Comparison of ENCODE assay signal across 1 cellular context in the genomic region with DNA sequence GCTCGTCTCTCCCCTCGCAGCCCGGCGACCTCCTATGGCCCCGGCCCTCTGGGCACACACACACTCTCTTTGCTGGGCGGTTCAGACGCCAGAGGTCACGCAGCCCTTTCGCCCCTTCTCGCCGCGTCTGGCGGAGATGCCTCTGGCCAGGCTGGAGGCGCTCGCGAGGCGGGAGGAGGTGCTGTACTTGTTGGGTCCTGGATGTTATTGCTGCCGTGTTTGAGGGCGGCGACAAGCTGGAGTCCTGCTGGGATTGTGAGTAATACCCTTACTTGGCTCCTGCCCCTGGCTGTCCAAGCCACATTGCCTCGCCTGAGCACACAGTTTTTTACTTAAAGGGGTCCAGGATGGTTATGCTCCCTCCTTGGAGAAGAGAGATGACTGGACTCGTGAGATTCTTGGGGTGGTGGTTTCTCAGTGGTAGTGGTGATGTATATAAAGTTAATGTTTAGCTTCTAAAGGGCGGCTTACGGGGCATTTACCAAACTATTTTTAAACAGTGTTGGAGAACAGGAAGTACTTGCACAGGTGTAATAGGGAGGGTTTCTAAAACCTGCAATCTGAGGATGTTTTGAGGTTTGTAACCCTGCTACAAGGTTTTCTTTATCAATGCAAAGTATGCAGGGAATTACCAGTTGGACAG.
A peak's percentile ranks its signal among the peaks of the same experiment; 100 is the strongest.
TF ChIP-seq lines count a peak whose summit lies in the region.

No MANE protein-coding gene starts in this region.

TF ChIP-seq in K562, 482 proteins besides CTCF, POLR2A, EP300 and RAD21 (continued from another document and continues in another):
- TF ChIP-seq ARID4B (CRISPR knock-in tag; IDR thresholded peaks at IDR 0.05), result peak; percentile 79
- no peak for TF ChIP-seq CSDE1 (IDR thresholded peaks at IDR 0.05)
- no peak for TF ChIP-seq ZNF140 (CRISPR knock-in tag; IDR thresholded peaks at IDR 0.05)
- no peak for TF ChIP-seq ZNF253 (CRISPR knock-in tag; conservative IDR thresholded peaks at IDR 0.05)
- TF ChIP-seq, protein P1, sequence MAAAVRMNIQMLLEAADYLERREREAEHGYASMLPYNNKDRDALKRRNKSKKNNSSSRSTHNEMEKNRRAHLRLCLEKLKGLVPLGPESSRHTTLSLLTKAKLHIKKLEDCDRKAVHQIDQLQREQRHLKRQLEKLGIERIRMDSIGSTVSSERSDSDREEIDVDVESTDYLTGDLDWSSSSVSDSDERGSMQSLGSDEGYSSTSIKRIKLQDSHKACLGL (CRISPR knock-in tag; IDR thresholded peaks at IDR 0.05; ENCODE audit: borderline replicate concordance, poor library complexity, severe bottlenecking), result no peak
- TF ChIP-seq ADNP (tag; IDR thresholded peaks at IDR 0.05), result no peak
- no peak for TF ChIP-seq ZNF274 (IDR thresholded peaks at IDR 0.05; ENCODE audit: borderline replicate concordance, low read depth, low read length)
- TF ChIP-seq CHD2 (IDR thresholded peaks at IDR 0.05; ENCODE audit: low read depth, low read length), result peak; percentile 24; the same call in 1 of the 2 replicates
- TF ChIP-seq SNIP1 (IDR thresholded peaks at IDR 0.05; ENCODE audit: low read depth), result no peak
- TF ChIP-seq SREBF1 (IDR thresholded peaks at IDR 0.05; ENCODE audit: borderline replicate concordance, low read depth, low read length), result no peak
- no peak for TF ChIP-seq FOXA3 (CRISPR knock-in tag; conservative IDR thresholded peaks at IDR 0.05 in 1 of 2, IDR thresholded peaks at IDR 0.05 in 1 of 2)
- TF ChIP-seq, protein P2, sequence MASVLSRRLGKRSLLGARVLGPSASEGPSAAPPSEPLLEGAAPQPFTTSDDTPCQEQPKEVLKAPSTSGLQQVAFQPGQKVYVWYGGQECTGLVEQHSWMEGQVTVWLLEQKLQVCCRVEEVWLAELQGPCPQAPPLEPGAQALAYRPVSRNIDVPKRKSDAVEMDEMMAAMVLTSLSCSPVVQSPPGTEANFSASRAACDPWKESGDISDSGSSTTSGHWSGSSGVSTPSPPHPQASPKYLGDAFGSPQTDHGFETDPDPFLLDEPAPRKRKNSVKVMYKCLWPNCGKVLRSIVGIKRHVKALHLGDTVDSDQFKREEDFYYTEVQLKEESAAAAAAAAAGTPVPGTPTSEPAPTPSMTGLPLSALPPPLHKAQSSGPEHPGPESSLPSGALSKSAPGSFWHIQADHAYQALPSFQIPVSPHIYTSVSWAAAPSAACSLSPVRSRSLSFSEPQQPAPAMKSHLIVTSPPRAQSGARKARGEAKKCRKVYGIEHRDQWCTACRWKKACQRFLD (CRISPR knock-in tag; IDR thresholded peaks at IDR 0.05), result no peak
- TF ChIP-seq ZNF584 (CRISPR knock-in tag; IDR thresholded peaks at IDR 0.05; ENCODE audit: low read depth), result no peak
- no peak for TF ChIP-seq FOS (IDR thresholded peaks at IDR 0.05; ENCODE audit: extremely low read depth, insufficient read length)
- TF ChIP-seq NCOR1 (IDR thresholded peaks at IDR 0.05), result no peak
- no peak for TF ChIP-seq POLR3A (IDR thresholded peaks at IDR 0.05; ENCODE audit: borderline replicate concordance, extremely low read depth, insufficient read depth, insufficient read length)
- TF ChIP-seq, protein P3, sequence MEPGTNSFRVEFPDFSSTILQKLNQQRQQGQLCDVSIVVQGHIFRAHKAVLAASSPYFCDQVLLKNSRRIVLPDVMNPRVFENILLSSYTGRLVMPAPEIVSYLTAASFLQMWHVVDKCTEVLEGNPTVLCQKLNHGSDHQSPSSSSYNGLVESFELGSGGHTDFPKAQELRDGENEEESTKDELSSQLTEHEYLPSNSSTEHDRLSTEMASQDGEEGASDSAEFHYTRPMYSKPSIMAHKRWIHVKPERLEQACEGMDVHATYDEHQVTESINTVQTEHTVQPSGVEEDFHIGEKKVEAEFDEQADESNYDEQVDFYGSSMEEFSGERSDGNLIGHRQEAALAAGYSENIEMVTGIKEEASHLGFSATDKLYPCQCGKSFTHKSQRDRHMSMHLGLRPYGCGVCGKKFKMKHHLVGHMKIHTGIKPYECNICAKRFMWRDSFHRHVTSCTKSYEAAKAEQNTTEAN (CRISPR knock-in tag; IDR thresholded peaks at IDR 0.05), result no peak
- TF ChIP-seq TARDBP (IDR thresholded peaks at IDR 0.05), result no peak
- no peak for TF ChIP-seq NFIC (IDR thresholded peaks at IDR 0.05)
- TF ChIP-seq ZNF212 (CRISPR knock-in tag; IDR thresholded peaks at IDR 0.05), result no peak
- no peak for TF ChIP-seq CEBPZ (IDR thresholded peaks at IDR 0.05; ENCODE audit: borderline replicate concordance, low read depth, low read length)
- no peak for TF ChIP-seq ZNF3 (CRISPR knock-in tag; IDR thresholded peaks at IDR 0.05)
- no peak for TF ChIP-seq KLF13 (tag; IDR thresholded peaks at IDR 0.05; ENCODE audit: borderline replicate concordance, low read depth)
- no peak for TF ChIP-seq ZNF23 (CRISPR knock-in tag; IDR thresholded peaks at IDR 0.05)
- 0 out of 2 replicates have a peak, but pooled peaks have one; percentile 36 for TF ChIP-seq DPF2 (IDR thresholded peaks at IDR 0.05)
- TF ChIP-seq SRF (CRISPR knock-in tag; IDR thresholded peaks at IDR 0.05), result no peak
- no peak for TF ChIP-seq CREB3 (tag; conservative IDR thresholded peaks at IDR 0.05; ENCODE audit: low read depth)
- no peak for TF ChIP-seq PBX2 (CRISPR knock-in tag; IDR thresholded peaks at IDR 0.05; ENCODE audit: low read depth)
- no peak for TF ChIP-seq PBX2 (tag; conservative IDR thresholded peaks at IDR 0.05; ENCODE audit: low read depth)
- peak; percentile 66 for TF ChIP-seq CBX1 (IDR thresholded peaks at IDR 0.05; ENCODE audit: low read depth)
- TF ChIP-seq ZNF280A (IDR thresholded peaks at IDR 0.05; ENCODE audit: low read depth, partially characterized antibody), result no peak
- no peak for TF ChIP-seq ZFP36 (IDR thresholded peaks at IDR 0.05; ENCODE audit: low read depth, low read length, partially characterized antibody)
- TF ChIP-seq CBFA2T2 (conservative IDR thresholded peaks at IDR 0.05), result no peak
- no peak for TF ChIP-seq SMARCE1 (IDR thresholded peaks at IDR 0.05)
- peak; percentile 25; the same call in 1 of the 2 replicates for TF ChIP-seq CREB1 (IDR thresholded peaks at IDR 0.05)
- peak; percentile 56; the same call in 1 of the 2 replicates for TF ChIP-seq CREB1 (CRISPR knock-in tag; IDR thresholded peaks at IDR 0.05)
- TF ChIP-seq ZNF75A (CRISPR knock-in tag; IDR thresholded peaks at IDR 0.05), result no peak
